In genomic region chr5:150623152-150623877, GRCh38 we compare ENCODE assay signal across 11 cellular contexts. TPM values are rescaled to one million over a fixed set of nuclear protein-coding genes. Genes with fewer than 3 reads are reported as not detected.
DNase-seq lines count a peak whose midpoint lies in the region; ATAC-seq and TF ChIP-seq lines count a peak whose summit lies in the region.
"Had no signal": no experiment of that assay in that cellular context is flagged by ENCODE, and none has a peak within 500 bp of the region (broad histone marks: within the 10 kb centered on the region; RNA-seq: fewer than 3 reads in every experiment).

No MANE protein-coding gene starts in this region.

- peaks cover 13% of the 10 kb centered on the region; the same call in 1 of the 2 replicates for H4K20me1 ChIP-seq in BLaER1

- H3K4me1 ChIP-seq in BLaER1 = peaks cover 91% of the 10 kb centered on the region

- H3K4me2 ChIP-seq in BLaER1 = peak overlapping the region; percentile 88

- no peaks in the 10 kb centered on the region for H3K9me3 Mint-ChIP-seq in activated naive CD8-positive, alpha-beta T cell treated with anti-CD3 and anti-CD28 coated beads for 36 hours
- no peaks in the 10 kb centered on the region for H3K9me3 Mint-ChIP-seq in naive B cell

- H3K36me3 ChIP-seq in BLaER1 = no peaks in the 10 kb centered on the region

- no peaks in the 10 kb centered on the region for H3K36me3 Mint-ChIP-seq in activated naive CD8-positive, alpha-beta T cell treated with anti-CD3 and anti-CD28 coated beads for 36 hours
- H3K36me3 Mint-ChIP-seq in naive B cell = no peaks in the 10 kb centered on the region

- peaks cover 20% of the 10 kb centered on the region for H3K4me1 Mint-ChIP-seq in activated naive CD8-positive, alpha-beta T cell treated with anti-CD3 and anti-CD28 coated beads for 36 hours
- H3K4me1 Mint-ChIP-seq in naive B cell = peaks cover 41 to 47% (median 45%) of the 10 kb centered on the region in 3 donors

- H3K27me3 Mint-ChIP-seq in activated naive CD8-positive, alpha-beta T cell treated with anti-CD3 and anti-CD28 coated beads for 36 hours = peaks cover 29% of the 10 kb centered on the region
- H3K27me3 Mint-ChIP-seq in naive B cell = no peaks in the 10 kb centered on the region

- no peaks in the 10 kb centered on the region for H3K9me3 ChIP-seq in BLaER1

- TF ChIP-seq POLR2A in GM19193 (IDR thresholded peaks at IDR 0.05; ENCODE audit: extremely low read depth, insufficient read depth, insufficient read length) = peak; percentile 4

- H3K27ac Mint-ChIP-seq in activated naive CD8-positive, alpha-beta T cell treated with anti-CD3 and anti-CD28 coated beads for 36 hours = no peak overlapping the region
- peak overlapping the region in 4 of 6 donors; percentile 46 to 90 (median 78) for H3K27ac Mint-ChIP-seq in naive B cell

- 0 out of 2 replicates have a peak overlapping the region, but pooled peaks have one; percentile 28 for H3K9ac ChIP-seq in BLaER1

- H3K4me3 Mint-ChIP-seq in activated naive CD8-positive, alpha-beta T cell treated with anti-CD3 and anti-CD28 coated beads for 36 hours = no peak overlapping the region
- peak overlapping the region; percentile 87 to 97 (median 94) for H3K4me3 Mint-ChIP-seq in naive B cell

- H3K4me3 ChIP-seq in BLaER1 = no peak overlapping the region

- peak; percentile 7 for DNase-seq in activated naive CD8-positive, alpha-beta T cell treated with anti-CD3 and anti-CD28 coated beads for 36 hours
- DNase-seq in naive B cell (peak; percentile 21), C1 segment of cervical spinal cord (lab: John Stamatoyannopoulos, UW) (no peak), NCI-H2029 (lab: John Stamatoyannopoulos, UW) (no peak)
- no peak for DNase-seq in stimulated activated CD8-positive, alpha-beta memory T cell treated with anti-CD3 and anti-CD28 coated beads, Interleukin-4, amount 100 ng/mL, for 48 hours
- DNase-seq in activated CD4-positive, alpha-beta T cell treated with anti-CD3 and anti-CD28 coated beads, Interleukin-2, amount 50 U/mL, for 4 hours = no peak
- DNase-seq: effector CD4-positive, alpha-beta T cell; NCI-H510A; occipital lobe had no signal

- ATAC-seq in naive B cell (ENCODE audit: low read depth in 2 of 2) = no peak

- peak overlapping the region; percentile 45; the same call in 1 of the 2 replicates for H3K27ac ChIP-seq in BLaER1

- H3K27me3 ChIP-seq in BLaER1 = no peaks in the 10 kb centered on the region

RNA-seq across cellular contexts. Expression of gene SYNPO, which starts 17.1 kb away (rescaled TPM):
- total RNA-seq in activated naive CD8-positive, alpha-beta T cell treated with anti-CD3 and anti-CD28 coated beads for 36 hours = under 1 TPM; 0.39 to 0.76 TPM
- 1 to 10 TPM in 5 of 6 donors, under 1 TPM in 1; 0.75 to 1.9 (median 1.4) TPM for polyA plus RNA-seq in naive B cell (ENCODE audit: low read depth in 6 of 6)

RNA-seq across cellular contexts. Expression of gene MYOZ3, which starts 37.7 kb away (rescaled TPM):
- total RNA-seq in activated naive CD8-positive, alpha-beta T cell treated with anti-CD3 and anti-CD28 coated beads for 36 hours = under 1 TPM; 0.06 to 0.16 TPM
- polyA plus RNA-seq in naive B cell (ENCODE audit: low read depth in 6 of 6) = under 1 TPM in 3 of 6 donors, not detected in 3; 0.11 to 0.20 (median 0.12) TPM

Comparison
In these comparisons a context has a peak if more than half of its experiments do, and no peak if none do; other contexts are left out.
1. DNase-seq: peak in activated naive CD8-positive, alpha-beta T cell treated with anti-CD3 and anti-CD28 coated beads for 36 hours (single experiment) and naive B cell (single experiment); none in C1 segment of cervical spinal cord (0 of 14), stimulated activated CD8-positive, alpha-beta memory T cell treated with anti-CD3 and anti-CD28 coated beads, Interleukin-4, amount 100 ng/mL, for 48 hours (single experiment), NCI-H2029 (single experiment) and activated CD4-positive, alpha-beta T cell treated with anti-CD3 and anti-CD28 coated beads, Interleukin-2, amount 50 U/mL, for 4 hours (0 of 2).